In genomic region chr1:21347072-21347581, GRCh38 we compare ENCODE assay signal across 15 cellular contexts. TPM values are rescaled to one million over a fixed set of nuclear protein-coding genes. Genes with fewer than 3 reads are reported as not detected.
DNase-seq lines count a peak whose midpoint lies in the region; ATAC-seq and TF ChIP-seq lines count a peak whose summit lies in the region.
"Had no signal": no experiment of that assay in that cellular context is flagged by ENCODE, and none has a peak within 500 bp of the region (broad histone marks: within the 10 kb centered on the region; RNA-seq: fewer than 3 reads in every experiment).

No MANE protein-coding gene starts in this region.

- BruUV-seq in IMR-90 (replicated peaks; lab: Mats Ljungman, UMichigan): no TSS peak

- no peak overlapping the region for H3K23ac ChIP-seq in IMR-90 (ENCODE audit: low read depth, low read length)

- peaks cover 5% of the 10 kb centered on the region; the same call in 1 of the 2 replicates for H3K9me1 ChIP-seq in IMR-90 (ENCODE audit: insufficient read depth, low read length)

- peaks cover 30% of the 10 kb centered on the region for H3K4me1 ChIP-seq in ACC112 (ENCODE audit: control insufficient read depth, insufficient read depth, low read length, unreplicated experiment)
- H3K4me1 ChIP-seq in IMR-90 (ENCODE audit: control insufficient read depth, insufficient read depth, low read length): peaks cover 20% of the 10 kb centered on the region
- peaks cover 0 to 37% (median 6%) of the 10 kb centered on the region in 4 donors for H3K4me1 ChIP-seq in right lobe of liver
- H3K4me1 ChIP-seq in CD4-positive, alpha-beta memory T cell (ENCODE audit: insufficient read depth, low read length): peaks cover 33% of the 10 kb centered on the region

- peaks cover 24% of the 10 kb centered on the region for H3K36me3 Mint-ChIP-seq in activated CD4-positive, alpha-beta T cell treated with anti-CD3 and anti-CD28 coated beads for 36 hours (ENCODE audit: low read depth)
- H3K36me3 Mint-ChIP-seq in CD4-positive, alpha-beta memory T cell: peaks cover 0 to 5% of the 10 kb centered on the region in 2 donors
- H3K36me3 Mint-ChIP-seq: IgD-negative memory B cell had no signal

- H3K27me3 ChIP-seq in ACC112 (ENCODE audit: insufficient read depth, low read length) (no peaks in the 10 kb centered on the region), IMR-90 (ENCODE audit: control insufficient read depth, insufficient read depth, low read length) (peaks cover 2% of the 10 kb centered on the region; the same call in 1 of the 2 replicates), right lobe of liver (no peaks in the 10 kb centered on the region)
- no peaks in the 10 kb centered on the region for H3K27me3 ChIP-seq in CD4-positive, alpha-beta memory T cell (ENCODE audit: insufficient read depth, low read length)
- H3K27me3 ChIP-seq: SJSA1 had no signal

- TF ChIP-seq CTCF in IMR-90 (conservative IDR thresholded peaks at IDR 0.05; ENCODE audit: low read depth, low read length) (no peak), right lobe of liver (IDR thresholded peaks at IDR 0.05) (no peak)

- no peak overlapping the region for H3K27ac Mint-ChIP-seq in activated CD4-positive, alpha-beta T cell treated with anti-CD3 and anti-CD28 coated beads for 36 hours
- H3K27ac Mint-ChIP-seq in CD4-positive, alpha-beta memory T cell: no peak overlapping the region
- H3K27ac Mint-ChIP-seq: CD14-positive monocyte, IgD-negative memory B cell had no signal

- no peak overlapping the region; a peak in 1 of 4 replicates for H4K8ac ChIP-seq in IMR-90 (ENCODE audit: low read depth in 2 of 2, low read length in 2 of 2)

- peaks cover 28% of the 10 kb centered on the region for H4K20me1 ChIP-seq in IMR-90 (ENCODE audit: insufficient read depth, low read length)

- no peak overlapping the region for H2AK5ac ChIP-seq in IMR-90 (ENCODE audit: low read depth, low read length)

- no peak overlapping the region for H3K56ac ChIP-seq in IMR-90 (ENCODE audit: extremely low read depth, insufficient read depth, low read length)

- CTCF ChIA-PET in IMR-90 (lab: Yijun Ruan, JAX): no interaction called here
- CTCF ChIA-PET in activated CD4-positive, alpha-beta T cell treated with anti-CD3 and anti-CD28 coated beads for 36 hours (lab: Charles Lee): no interaction called here
- CTCF ChIA-PET in CD4-positive, alpha-beta memory T cell (lab: Charles Lee; ENCODE audit: partially characterized antibody): interaction anchor here (1.3 to 1.9 kb wide), 2 partner anchors 22 to 77 kb away, joined by 4 to 9 read pairs; no protein-coding TSS in a partner anchor

- H3K36me3 ChIP-seq in ACC112 (ENCODE audit: insufficient read depth, low read length) (no peaks in the 10 kb centered on the region), IMR-90 (ENCODE audit: control insufficient read depth, insufficient read depth, low read length) (no peaks in the 10 kb centered on the region), SK-N-MC (ENCODE audit: insufficient read depth, low read length) (no peaks in the 10 kb centered on the region), right lobe of liver (no peaks in the 10 kb centered on the region)
- no peaks in the 10 kb centered on the region for H3K36me3 ChIP-seq in CD4-positive, alpha-beta memory T cell (ENCODE audit: insufficient read depth, low read length)

- H3K79me2 ChIP-seq in ACC112 (ENCODE audit: control insufficient read depth, insufficient read depth, low read length, unreplicated experiment): peaks cover 30% of the 10 kb centered on the region

- 0 out of 2 replicates have a peak overlapping the region, but pooled peaks have one; percentile 92 for H3K4me3 ChIP-seq in ACC112 (ENCODE audit: low read depth, low read length)
- no peak overlapping the region for H3K4me3 ChIP-seq in IMR-90 (ENCODE audit: insufficient read depth, low read depth, low read length)
- H3K4me3 ChIP-seq in SK-N-MC: 0 out of 2 replicates have a peak overlapping the region, but pooled peaks have one; percentile 87
- peak overlapping the region in 1 of 3 donors; percentile 86 for H3K4me3 ChIP-seq in right lobe of liver
- H3K4me3 ChIP-seq in CD4-positive, alpha-beta memory T cell (ENCODE audit: low read length in 2 of 2): no peak overlapping the region
- H3K4me3 ChIP-seq: SJSA1 had no signal

- H3K18ac ChIP-seq in IMR-90 (ENCODE audit: low read depth, low read length): no peak overlapping the region

- intact Hi-C loops in IMR-90 (cut with micrococcal nuclease) (no loop called here), right lobe of liver (cut with DNase I) (loop anchor here in 1 of 2 donors (5.0 kb wide), 1 partner anchor 90 kb away; no protein-coding TSS in a partner anchor)
- intact Hi-C loops in activated CD4-positive, alpha-beta T cell treated with anti-CD3 and anti-CD28 coated beads for 36 hours (cut with DNase I, micrococcal nuclease): loop anchor here (5.0 to 10.0 kb wide), 2 partner anchors 90 to 842 kb away; partner anchors contain the start of gene MUL1 (in 1 of the 2)
- intact Hi-C loops in CD4-positive, alpha-beta memory T cell (cut with micrococcal nuclease): no loop called here

- H4K91ac ChIP-seq in IMR-90 (ENCODE audit: insufficient read depth, low read depth, low read length): no peak overlapping the region

- no peaks in the 10 kb centered on the region for H3K27me3 Mint-ChIP-seq in activated CD4-positive, alpha-beta T cell treated with anti-CD3 and anti-CD28 coated beads for 36 hours
- H3K27me3 Mint-ChIP-seq in CD4-positive, alpha-beta memory T cell: no peaks in the 10 kb centered on the region
- H3K27me3 Mint-ChIP-seq: IgD-negative memory B cell had no signal

- WGBS in IMR-90 (ENCODE audit: extremely low coverage in 2 of 2, insufficient read length in 1 of 2), 2 experiments: 65% methylated on average over 4 of the region's 8 CpGs; no CpG with 5 or more reads in 1 of the 2 experiments
- 86% methylated on average over 6 of the region's 8 CpGs for WGBS in right lobe of liver (ENCODE audit: insufficient coverage, low coverage, low lambda C conversion rate, missing lambda C conversion rate)

- peaks cover 18% of the 10 kb centered on the region for H3K4me1 Mint-ChIP-seq in activated CD4-positive, alpha-beta T cell treated with anti-CD3 and anti-CD28 coated beads for 36 hours
- peaks cover 18 to 27% (median 21%) of the 10 kb centered on the region in 4 donors for H3K4me1 Mint-ChIP-seq in CD4-positive, alpha-beta memory T cell

- POLR2A ChIA-PET in IMR-90 (lab: Charles Lee; ENCODE audit: unreplicated experiment): no interaction called here
- POLR2A ChIA-PET in activated CD4-positive, alpha-beta T cell treated with anti-CD3 and anti-CD28 coated beads for 36 hours (lab: Charles Lee): no interaction called here
- POLR2A ChIA-PET in CD4-positive, alpha-beta memory T cell (lab: Charles Lee; ENCODE audit: partially characterized antibody): interaction anchor here (1.1 to 1.2 kb wide), 2 partner anchors 13 to 22 kb away, joined by 6 to 7 read pairs; no protein-coding TSS in a partner anchor

- no peak for TF ChIP-seq RAD21 in IMR-90 (IDR thresholded peaks at IDR 0.05; ENCODE audit: low read length)

- H2AFZ ChIP-seq in ACC112 (ENCODE audit: low read length, unreplicated experiment) (no peak overlapping the region), IMR-90 (replicated peaks; ENCODE audit: low read length, poor library complexity) (no peak overlapping the region)

- no peak overlapping the region for H2BK5ac ChIP-seq in IMR-90 (ENCODE audit: low read depth, low read length, poor library complexity, severe bottlenecking)

- no peak for ATAC-seq in IMR-90 (ENCODE audit: low read depth)
- ATAC-seq in right lobe of liver: peak in 3 of 4 donors; percentile 3 to 30 (median 4)
- no peak for ATAC-seq in activated CD4-positive, alpha-beta T cell treated with anti-CD3 and anti-CD28 coated beads for 36 hours

- no peak overlapping the region for H4K5ac ChIP-seq in IMR-90 (ENCODE audit: low read depth, low read length)

- dilution Hi-C loops in IMR-90 (cut with HindIII; ENCODE audit: low sequenced_read_pairs, unreplicated experiment): no loop called here

- H2AK9ac ChIP-seq in IMR-90 (replicated peaks; ENCODE audit: low read depth, low read length, poor library complexity): no peak overlapping the region

- H2BK120ac ChIP-seq in IMR-90 (ENCODE audit: low read depth, low read length): no peak overlapping the region

- in situ Hi-C loops in IMR-90 (cut with MboI; ENCODE audit: low sequenced_read_pairs): no loop called here

- no peaks in the 10 kb centered on the region for H3K9me3 Mint-ChIP-seq in activated CD4-positive, alpha-beta T cell treated with anti-CD3 and anti-CD28 coated beads for 36 hours (ENCODE audit: low read depth)
- H3K9me3 Mint-ChIP-seq in CD4-positive, alpha-beta memory T cell: no peaks in the 10 kb centered on the region
- H3K9me3 Mint-ChIP-seq: IgD-negative memory B cell had no signal

- TF ChIP-seq POLR2A in IMR-90 (IDR thresholded peaks at IDR 0.05; ENCODE audit: low read depth, low read length) (no peak), right lobe of liver (IDR thresholded peaks at IDR 0.05) (no peak)

- H3K79me1 ChIP-seq in IMR-90 (ENCODE audit: low read depth in 1 of 2, low read length in 2 of 2): peaks cover 9 to 38% of the 10 kb centered on the region in 2 experiments

- H3K9me3 ChIP-seq in IMR-90 (ENCODE audit: control insufficient read depth, insufficient read depth, low read length) (no peaks in the 10 kb centered on the region), SK-N-MC (ENCODE audit: low read depth, low read length) (no peaks in the 10 kb centered on the region), right lobe of liver (no peaks in the 10 kb centered on the region)
- H3K9me3 ChIP-seq in CD4-positive, alpha-beta memory T cell (ENCODE audit: control insufficient read depth in 1 of 2, low read length in 2 of 2): no peaks in the 10 kb centered on the region

- no peak overlapping the region for H3K14ac ChIP-seq in IMR-90 (replicated peaks; ENCODE audit: low read depth, low read length)

- DNase-seq in IMR-90 (no peak), SK-N-MC (ENCODE audit: low read depth, low spot score) (no peak), right lobe of liver (peak in 2 of 3 donors; percentile 63 to 66), RKO (ENCODE audit: low spot score) (no peak), NCI-H2196 (lab: John Stamatoyannopoulos, UW; ENCODE audit: unreplicated experiment) (no peak)
- DNase-seq in activated CD4-positive, alpha-beta T cell treated with anti-CD3 and anti-CD28 coated beads for 36 hours: no peak
- DNase-seq in CD4-positive, alpha-beta memory T cell: no peak
- DNase-seq: GF-D8, GOT3, NCI-H1048, NCI-H748 treated with DMSO at 0.1 percent for 48 hours had no signal

- H3K9ac ChIP-seq in IMR-90 (ENCODE audit: low read depth, low read length): no peak overlapping the region
- H3K9ac ChIP-seq in SK-N-MC (ENCODE audit: insufficient read length): no peak overlapping the region

- H3K27ac ChIP-seq in ACC112 (ENCODE audit: low read depth, low read length): no peak overlapping the region
- H3K27ac ChIP-seq in IMR-90 (ENCODE audit: insufficient read depth, low read length): no peak overlapping the region
- no peak overlapping the region for H3K27ac ChIP-seq in SK-N-MC
- H3K27ac ChIP-seq in right lobe of liver: peak overlapping the region in 1 of 3 donors; percentile 26
- H3K27ac ChIP-seq in CD4-positive, alpha-beta memory T cell (ENCODE audit: low read depth, low read length): no peak overlapping the region
- H3K27ac ChIP-seq: SJSA1 had no signal

- H3K4me2 ChIP-seq in IMR-90 (ENCODE audit: low read depth, low read length): no peak overlapping the region

- peak overlapping the region; percentile 92; the same call in 1 of the 2 replicates for H3K4ac ChIP-seq in IMR-90 (ENCODE audit: low read depth, low read length)

- H2BK20ac ChIP-seq in IMR-90 (ENCODE audit: low read depth, low read length): no peak overlapping the region

- no peak overlapping the region for H3K4me3 Mint-ChIP-seq in activated CD4-positive, alpha-beta T cell treated with anti-CD3 and anti-CD28 coated beads for 36 hours
- no peak overlapping the region for H3K4me3 Mint-ChIP-seq in CD4-positive, alpha-beta memory T cell
- H3K4me3 Mint-ChIP-seq: CD14-positive monocyte, IgD-negative memory B cell had no signal

- 0 out of 3 replicates have a peak overlapping the region, but pooled peaks have one; percentile 53 for H2BK15ac ChIP-seq in IMR-90 (ENCODE audit: low read depth, low read length)

RNA-seq across cellular contexts. Expression of gene ECE1, which starts 56.9 kb away (rescaled TPM):
- total RNA-seq in IMR-90 (2012; rRNA removed): 60.0 and 61.8 TPM in 2 replicates
- polyA plus RNA-seq in IMR-90 (2012; rRNA removed): 124 and 133 TPM in 2 replicates
- polyA plus RNA-seq in IMR-90 (2012; cell fraction: cytosol; rRNA removed): 90.4 and 122 TPM in 2 replicates
- polyA plus RNA-seq in IMR-90 (2012; cell fraction: nucleus; rRNA removed; ENCODE audit: low replicate concordance): 71.7 and 82.4 TPM in 2 replicates
- 10 to 100 TPM; 39.7 to 61.3 (median 43.8) TPM for total RNA-seq in right lobe of liver
- total RNA-seq in activated CD4-positive, alpha-beta T cell treated with anti-CD3 and anti-CD28 coated beads for 36 hours: 100 to 1,000 TPM; 130 to 162 TPM
- 100 to 1,000 TPM in 1 of 2 experiments, 10 to 100 TPM in 1; 86.0 to 104 TPM for total RNA-seq in CD4-positive, alpha-beta memory T cell
- polyA plus RNA-seq in CD4-positive, alpha-beta memory T cell: 10 to 100 TPM; 10.0 to 65.2 TPM

Comparison
In these comparisons a context has a peak if more than half of its experiments do, and no peak if none do; other contexts are left out.
1. H3K4me3 ChIP-seq: peak in ACC112 (single experiment) and SK-N-MC (single experiment); none in IMR-90 (single experiment) and CD4-positive, alpha-beta memory T cell (0 of 2).
2. ATAC-seq: peak in right lobe of liver (3 of 4); none in IMR-90 (single experiment) and activated CD4-positive, alpha-beta T cell treated with anti-CD3 and anti-CD28 coated beads for 36 hours (single experiment).
3. DNase-seq: peak in right lobe of liver (2 of 3); none in IMR-90 (single experiment), SK-N-MC (single experiment), RKO (single experiment), activated CD4-positive, alpha-beta T cell treated with anti-CD3 and anti-CD28 coated beads for 36 hours (single experiment), CD4-positive, alpha-beta memory T cell (0 of 5) and NCI-H2196 (single experiment).
4. intact Hi-C loops: an anchor here in activated CD4-positive, alpha-beta T cell treated with anti-CD3 and anti-CD28 coated beads for 36 hours (5.0 to 10.0 kb wide); none called in IMR-90 and CD4-positive, alpha-beta memory T cell.